In the genomic region with DNA sequence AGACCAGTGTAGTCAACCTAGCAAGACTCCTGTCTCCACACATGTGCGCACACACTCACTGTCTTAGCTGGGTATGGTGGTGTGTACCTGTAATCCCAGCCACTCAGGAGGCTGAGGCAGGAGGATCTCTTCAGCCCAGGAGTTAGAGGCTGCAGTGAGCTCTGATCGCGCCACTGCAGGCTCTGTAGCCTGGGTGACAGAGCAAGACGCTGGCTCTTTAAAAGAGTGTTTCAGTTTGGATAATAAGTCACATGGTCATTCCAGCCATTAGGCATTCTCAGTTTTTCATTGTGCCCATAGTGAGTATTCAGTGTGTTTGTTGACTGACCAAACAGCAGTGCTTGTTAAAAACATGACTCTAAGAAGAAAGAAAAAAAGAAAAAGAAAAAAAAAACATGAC, we compare ENCODE assay signal across 1 cellular context.
TF ChIP-seq lines count a peak whose summit lies in the region.

No MANE protein-coding gene starts in this region.

TF ChIP-seq in H1, 55 proteins besides CTCF, POLR2A, EP300 and RAD21:
- TF ChIP-seq BACH1 (IDR thresholded peaks at IDR 0.05; ENCODE audit: low read length), result no peak
- peak; percentile 63; the same call in 1 of the 2 replicates for TF ChIP-seq KDM1A (IDR thresholded peaks at IDR 0.05; ENCODE audit: borderline replicate concordance, low read length)
TF ChIP-seq in H1: peak in this region for 1.
